ENCODE assay signal across 8 cellular contexts in genomic region chr2:132009874-132010521, GRCh38.
DNase-seq lines count a peak whose midpoint lies in the region; ATAC-seq, FAIRE-seq and TF ChIP-seq lines count a peak whose summit lies in the region.

No MANE protein-coding gene starts in this region.

- CTCF ChIA-PET in endothelial cell of umbilical vein (lab: Charles Lee), result interaction anchor here (0.6 kb wide), 1 partner anchor 112 kb away, joined by 6 read pairs; no protein-coding TSS in a partner anchor

- ATAC-seq in HG02623 (IDR thresholded peaks at IDR 0.05; ENCODE audit: unreplicated experiment) (no peak), GM21529 (IDR thresholded peaks at IDR 0.05; ENCODE audit: unreplicated experiment) (no peak)

- no peaks in the 10 kb centered on the region for H3K79me2 ChIP-seq in endothelial cell of umbilical vein (ENCODE audit: control insufficient read depth, insufficient read depth, low read length)
- H3K79me2 ChIP-seq in osteoblast (ENCODE audit: insufficient read depth, low read length), result no peaks in the 10 kb centered on the region

- H3K9me3 ChIP-seq in MG63 (no peaks in the 10 kb centered on the region), endothelial cell of umbilical vein (replicated peaks; ENCODE audit: control insufficient read depth, insufficient read depth, low read length) (no peaks in the 10 kb centered on the region), osteoblast (ENCODE audit: low read depth, low read length) (no peaks in the 10 kb centered on the region)

- H3K9ac ChIP-seq in endothelial cell of umbilical vein (replicated peaks; ENCODE audit: extremely low read depth, insufficient read depth, low read length), result no peak overlapping the region

- peak overlapping the region; percentile 42 for H3K4me2 ChIP-seq in endothelial cell of umbilical vein (ENCODE audit: insufficient read depth, low read length)
- H3K4me2 ChIP-seq in osteoblast (ENCODE audit: insufficient read depth, low read length), result peak overlapping the region; percentile 61

- TF ChIP-seq POLR2A in endothelial cell of umbilical vein (IDR thresholded peaks at IDR 0.05; ENCODE audit: low read depth, low read length), result no peak

- FAIRE-seq in endothelial cell of umbilical vein (lab: Jason Lieb, UNC), result no peak

- H4K20me1 ChIP-seq in endothelial cell of umbilical vein (replicated peaks; ENCODE audit: control insufficient read depth, extremely low read depth, insufficient read depth, low read length) (no peaks in the 10 kb centered on the region), osteoblast (ENCODE audit: insufficient read depth, low read length) (no peaks in the 10 kb centered on the region)

- intact Hi-C loops in endothelial cell of umbilical vein (cut with micrococcal nuclease), result no loop called here

- TF ChIP-seq CTCF in endothelial cell of umbilical vein (IDR thresholded peaks at IDR 0.05; ENCODE audit: extremely low read depth in 1 of 2, insufficient read depth in 1 of 2, low read depth in 1 of 2, low read length in 2 of 2) (no peak), osteoblast (IDR thresholded peaks at IDR 0.05; ENCODE audit: extremely low read depth, low read depth, low read length) (no peak)

- no peak overlapping the region for H3K27ac ChIP-seq in endothelial cell of umbilical vein (ENCODE audit: insufficient read depth, low read depth, low read length)
- H3K27ac ChIP-seq in osteoblast (ENCODE audit: low read depth, low read length), result no peak overlapping the region

- dilution Hi-C loops in endothelial cell of umbilical vein (cut with MboI; ENCODE audit: extremely low pct_ligation_motif_present, low sequenced_read_pairs), result no loop called here

- POLR2A ChIA-PET in endothelial cell of umbilical vein (lab: Charles Lee), result no interaction called here

- H3K4me1 ChIP-seq in endothelial cell of umbilical vein (ENCODE audit: control insufficient read depth, extremely low read depth, insufficient read depth, low read length), result no peaks in the 10 kb centered on the region
- H3K4me1 ChIP-seq in osteoblast (ENCODE audit: insufficient read depth, low read length), result no peaks in the 10 kb centered on the region

- DNase-seq in D341Med (ENCODE audit: low spot score) (peak; percentile 22), MG63 (peak; percentile 1), endothelial cell of umbilical vein (ENCODE audit: low read depth, low spot score) (no peak), osteoblast (ENCODE audit: insufficient read length, low spot score, missing footprints) (peak; percentile 26), HPDE6-E6E7 (ENCODE audit: extremely low spot score) (no peak), A172 (ENCODE audit: low spot score) (no peak)

- H3K36me3 ChIP-seq in MG63 (no peaks in the 10 kb centered on the region), endothelial cell of umbilical vein (ENCODE audit: control insufficient read depth in 2 of 2, extremely low read depth in 1 of 2, insufficient read depth in 2 of 2, low read length in 2 of 2) (no peaks in the 10 kb centered on the region), osteoblast (ENCODE audit: insufficient read depth, low read length) (no peaks in the 10 kb centered on the region)

- peaks cover 24% of the 10 kb centered on the region for H3K27me3 ChIP-seq in MG63
- peaks cover 10 to 15% of the 10 kb centered on the region in 2 experiments for H3K27me3 ChIP-seq in endothelial cell of umbilical vein (ENCODE audit: control insufficient read depth in 2 of 2, insufficient read depth in 2 of 2, low read length in 2 of 2)
- H3K27me3 ChIP-seq in osteoblast (ENCODE audit: insufficient read depth, low read length), result peaks cover 13% of the 10 kb centered on the region

- no peaks in the 10 kb centered on the region for H3K9me1 ChIP-seq in endothelial cell of umbilical vein (replicated peaks; ENCODE audit: control insufficient read depth, extremely low read depth, insufficient read depth, low read length)

- no TSS peak for BruUV-seq in endothelial cell of umbilical vein (replicated peaks; lab: Mats Ljungman, UMichigan)

- H2AFZ ChIP-seq in endothelial cell of umbilical vein (ENCODE audit: low read depth, low read length) (peak overlapping the region; percentile 45), osteoblast (ENCODE audit: low read length) (peak overlapping the region; percentile 22)

- H3K4me3 ChIP-seq in MG63 (peak overlapping the region; percentile 25), endothelial cell of umbilical vein (replicated peaks in 1 of 3; ENCODE audit: insufficient read depth in 1 of 3, low read depth in 1 of 3, low read length in 3 of 3) (peak overlapping the region; percentile 27 to 43 (median 32)), osteoblast (ENCODE audit: insufficient read depth, low read length) (peak overlapping the region; percentile 59)

TF ChIP-seq in endothelial cell of umbilical vein, 7 proteins besides CTCF, POLR2A, EP300 and RAD21:
- TF ChIP-seq GATA2 (IDR thresholded peaks at IDR 0.05; ENCODE audit: insufficient read depth, insufficient read length, low read depth, low read length) (peak; percentile 60), EZH2 (IDR thresholded peaks at IDR 0.05; ENCODE audit: borderline replicate concordance, low read depth, low read length, severe bottlenecking) (peak; percentile 72), FOS (IDR thresholded peaks at IDR 0.05; ENCODE audit: borderline replicate concordance, insufficient read depth, low read length) (no peak), JUN (IDR thresholded peaks at IDR 0.05; ENCODE audit: borderline replicate concordance, insufficient read depth, insufficient read length, low read depth) (no peak), POLR2AphosphoS5 (IDR thresholded peaks at IDR 0.05; ENCODE audit: insufficient read depth, low read depth, low read length) (no peak), MYC (IDR thresholded peaks at IDR 0.05; ENCODE audit: low read depth, low read length) (no peak), MAX (IDR thresholded peaks at IDR 0.05; ENCODE audit: insufficient read depth, insufficient read length) (no peak)

Comparison
In these comparisons a context has a peak if more than half of its experiments do, and no peak if none do; other contexts are left out.
1. DNase-seq: peak in D341Med (single experiment), MG63 (single experiment) and osteoblast (single experiment); none in endothelial cell of umbilical vein (single experiment), HPDE6-E6E7 (single experiment) and A172 (single experiment).
2. Peak in every context shown above with its lines, with median percentiles within 50 percentile points of each other: H3K4me3 ChIP-seq.